In genomic region chr2:113235347-113236226, GRCh38 we compare ENCODE assay signal across 8 cellular contexts. TPM values are rescaled to one million over a fixed set of nuclear protein-coding genes. Genes with fewer than 3 reads are reported as not detected.
DNase-seq lines count a peak whose midpoint lies in the region; ATAC-seq lines count a peak whose summit lies in the region.
"Not testable (repeated sequence)": the region's sequence is repeated elsewhere in the genome, so short reads cannot be mapped to it uniquely, and the experiment has no call there.

No MANE protein-coding gene starts in this region.

- not testable (repeated sequence) for H3K4me2 ChIP-seq in trophoblast cell (ENCODE audit: low read length)

- H3K14ac ChIP-seq in trophoblast cell (ENCODE audit: low read length): not testable (repeated sequence)

- not testable (repeated sequence) for H3K79me2 ChIP-seq in trophoblast cell (ENCODE audit: control insufficient read depth, insufficient read depth, low read length, poor library complexity)

- not testable (repeated sequence) for H4K8ac ChIP-seq in trophoblast cell (ENCODE audit: low read depth, low read length)

- H3K36me3 ChIP-seq in trophoblast cell (ENCODE audit: control insufficient read depth in 1 of 2, insufficient read depth in 2 of 2, low read length in 2 of 2): not testable (repeated sequence)

- not testable (repeated sequence) for H4K12ac ChIP-seq in trophoblast cell (ENCODE audit: low read depth, low read length)

- no CpG with 5 or more reads among the region's 74 CpGs for WGBS in trophoblast cell (ENCODE audit: extremely low coverage, insufficient coverage, insufficient read length)

- H2AFZ ChIP-seq in trophoblast cell (ENCODE audit: insufficient read depth, low read length, poor library complexity): not testable (repeated sequence)

- peak; percentile 77 for ATAC-seq in HG02642 (IDR thresholded peaks at IDR 0.05; ENCODE audit: poor library complexity, unreplicated experiment)
- ATAC-seq in stimulated activated naive B cell treated with anti-CD40 and anti-IgM and Interleukin-4, amounts not matched to agents 10 μg/mL and 1 μg/mL and 100 μg/mL, for 72 hours (replicated peaks): peak; percentile 95 to 96

- H3K18ac ChIP-seq in trophoblast cell (ENCODE audit: low read length): not testable (repeated sequence)

- H4K91ac ChIP-seq in trophoblast cell (ENCODE audit: low read depth, low read length): not testable (repeated sequence)

- not testable (repeated sequence) for H3K4me3 ChIP-seq in trophoblast cell (ENCODE audit: low read depth, low read length)

- H3K9me3 Mint-ChIP-seq in activated naive CD8-positive, alpha-beta T cell treated with anti-CD3 and anti-CD28 coated beads for 36 hours; stimulated activated naive B cell treated with anti-CD40 and anti-IgM and Interleukin-4, amounts not matched to agents 10 μg/mL and 1 μg/mL and 100 μg/mL, for 72 hours: not testable (repeated sequence)

- not testable (repeated sequence) for H3K4me1 ChIP-seq in trophoblast cell (ENCODE audit: control insufficient read depth in 1 of 2, insufficient read depth in 2 of 2, low read length in 2 of 2)

- H3K4me1 Mint-ChIP-seq in activated naive CD8-positive, alpha-beta T cell treated with anti-CD3 and anti-CD28 coated beads for 36 hours: peaks cover 36% of the 10 kb centered on the region
- peaks cover 13 to 31% of the 10 kb centered on the region in 2 donors for H3K4me1 Mint-ChIP-seq in stimulated activated naive B cell treated with anti-CD40 and anti-IgM and Interleukin-4, amounts not matched to agents 10 μg/mL and 1 μg/mL and 100 μg/mL, for 72 hours

- H3K36me3 Mint-ChIP-seq in activated naive CD8-positive, alpha-beta T cell treated with anti-CD3 and anti-CD28 coated beads for 36 hours: peaks cover 23% of the 10 kb centered on the region
- peaks cover 5 to 11% of the 10 kb centered on the region in 2 donors for H3K36me3 Mint-ChIP-seq in stimulated activated naive B cell treated with anti-CD40 and anti-IgM and Interleukin-4, amounts not matched to agents 10 μg/mL and 1 μg/mL and 100 μg/mL, for 72 hours

- H2AK5ac ChIP-seq in trophoblast cell (ENCODE audit: low read length): not testable (repeated sequence)

- not testable (repeated sequence) for H3K27me3 Mint-ChIP-seq in activated naive CD8-positive, alpha-beta T cell treated with anti-CD3 and anti-CD28 coated beads for 36 hours; stimulated activated naive B cell treated with anti-CD40 and anti-IgM and Interleukin-4, amounts not matched to agents 10 μg/mL and 1 μg/mL and 100 μg/mL, for 72 hours

- peak overlapping the region; percentile 94 for H3K27ac Mint-ChIP-seq in activated naive CD8-positive, alpha-beta T cell treated with anti-CD3 and anti-CD28 coated beads for 36 hours
- H3K27ac Mint-ChIP-seq in stimulated activated naive B cell treated with anti-CD40 and anti-IgM and Interleukin-4, amounts not matched to agents 10 μg/mL and 1 μg/mL and 100 μg/mL, for 72 hours: peak overlapping the region; percentile 97

- not testable (repeated sequence) for H2BK120ac ChIP-seq in trophoblast cell (ENCODE audit: insufficient read depth, low read length, poor library complexity)

- H3K4me3 Mint-ChIP-seq in activated naive CD8-positive, alpha-beta T cell treated with anti-CD3 and anti-CD28 coated beads for 36 hours: peak overlapping the region; percentile 91
- peak overlapping the region; percentile 90 to 94 for H3K4me3 Mint-ChIP-seq in stimulated activated naive B cell treated with anti-CD40 and anti-IgM and Interleukin-4, amounts not matched to agents 10 μg/mL and 1 μg/mL and 100 μg/mL, for 72 hours

- peak; percentile 18 for DNase-seq in DMS53 treated with DMSO at 0.1 percent for 48 hours (lab: John Stamatoyannopoulos, UW; ENCODE audit: unreplicated experiment)
- peak; percentile 80 for DNase-seq in NCI-H2029 (lab: John Stamatoyannopoulos, UW)
- peak in 3 of 4 experiments; percentile 12 to 38 (median 37) for DNase-seq in activated CD4-positive, CD25-positive, alpha-beta regulatory T cell (lab: John Stamatoyannopoulos, UW)
- DNase-seq in activated naive CD8-positive, alpha-beta T cell treated with anti-CD3 and anti-CD28 coated beads for 36 hours: peak; percentile 78
- DNase-seq in germinal center (ENCODE audit: low spot score): peak; percentile 57
- peak; percentile 83 to 90 for DNase-seq in trophoblast cell
- peak; percentile 68 for DNase-seq in stimulated activated naive B cell treated with anti-CD40 and anti-IgM and Interleukin-4, amounts not matched to agents 10 μg/mL and 1 μg/mL and 100 μg/mL, for 72 hours

- not testable (repeated sequence) for H3K27me3 ChIP-seq in trophoblast cell (ENCODE audit: insufficient read depth, low read length)

- not testable (repeated sequence) for H2BK5ac ChIP-seq in trophoblast cell (ENCODE audit: low read depth, low read length, poor library complexity)

- not testable (repeated sequence) for H2BK12ac ChIP-seq in trophoblast cell (ENCODE audit: low read length)

- not testable (repeated sequence) for H3K79me1 ChIP-seq in trophoblast cell (ENCODE audit: low read length)

- not testable (repeated sequence) for H3K27ac ChIP-seq in trophoblast cell (ENCODE audit: low read depth, low read length)

- H3K9me3 ChIP-seq in trophoblast cell (ENCODE audit: insufficient read depth, low read depth, low read length): not testable (repeated sequence)

- not testable (repeated sequence) for H3K23ac ChIP-seq in trophoblast cell (ENCODE audit: low read length)

- H3K9ac ChIP-seq in trophoblast cell (ENCODE audit: low read length): not testable (repeated sequence)

- H3K4ac ChIP-seq in trophoblast cell (ENCODE audit: low read depth, low read length): not testable (repeated sequence)

RNA-seq across cellular contexts. Expression of gene PAX8, which starts 43.1 kb away (rescaled TPM):
- total RNA-seq in activated naive CD8-positive, alpha-beta T cell treated with anti-CD3 and anti-CD28 coated beads for 36 hours: 1 to 10 TPM; 2.0 to 2.3 TPM
- not detected in 2 replicates for polyA plus RNA-seq in trophoblast cell (2013)

Comparison
In these comparisons a context has a peak if more than half of its experiments do, and no peak if none do; other contexts are left out.
1. DNase-seq: peak in every context shown above with its lines; median percentile 86 in trophoblast cell; 80 in NCI-H2029; 78 in activated naive CD8-positive, alpha-beta T cell treated with anti-CD3 and anti-CD28 coated beads for 36 hours; 68 in stimulated activated naive B cell treated with anti-CD40 and anti-IgM and Interleukin-4, amounts not matched to agents 10 μg/mL and 1 μg/mL and 100 μg/mL, for 72 hours; 57 in germinal center; 37 in activated CD4-positive, CD25-positive, alpha-beta regulatory T cell; 18 in DMS53 treated with DMSO at 0.1 percent for 48 hours.